Comparison of ENCODE assay signal across 8 cellular contexts in genomic region chr2:36356199-36356989, GRCh38.
DNase-seq lines count a peak whose midpoint lies in the region; ATAC-seq and TF ChIP-seq lines count a peak whose summit lies in the region.

No MANE protein-coding gene starts in this region.

- TF ChIP-seq CTCF in AG10803 (conservative IDR thresholded peaks at IDR 0.05; ENCODE audit: low read length), result no peak

- intact Hi-C loops in dendritic cell treated with granulocyte-macrophage colony-stimulating factor and Interleukin-4, amounts not matched to agents 40 ng/mL and 50 ng/mL, for 4 days (cut with micrococcal nuclease), result loop anchor here (10.0 kb wide), 1 partner anchor 428 kb away; no protein-coding TSS in a partner anchor

- H3K36me3 Mint-ChIP-seq in dendritic cell treated with granulocyte-macrophage colony-stimulating factor and Interleukin-4, amounts not matched to agents 40 ng/mL and 50 ng/mL, for 4 days (ENCODE audit: low read depth), result peaks cover 5% of the 10 kb centered on the region
- no peaks in the 10 kb centered on the region for H3K36me3 Mint-ChIP-seq in stimulated activated naive B cell treated with anti-CD40 and anti-IgM and Interleukin-4, amounts not matched to agents 10 μg/mL and 1 μg/mL and 100 μg/mL, for 72 hours

- H3K4me3 ChIP-seq in AG10803 (ENCODE audit: low read length), result peak overlapping the region; percentile 93

- H3K27me3 Mint-ChIP-seq in dendritic cell treated with granulocyte-macrophage colony-stimulating factor and Interleukin-4, amounts not matched to agents 40 ng/mL and 50 ng/mL, for 4 days, result peaks cover 55% of the 10 kb centered on the region
- peaks cover 6 to 21% of the 10 kb centered on the region in 2 donors for H3K27me3 Mint-ChIP-seq in stimulated activated naive B cell treated with anti-CD40 and anti-IgM and Interleukin-4, amounts not matched to agents 10 μg/mL and 1 μg/mL and 100 μg/mL, for 72 hours

- H3K4me3 Mint-ChIP-seq in dendritic cell treated with granulocyte-macrophage colony-stimulating factor and Interleukin-4, amounts not matched to agents 40 ng/mL and 50 ng/mL, for 4 days, result peak overlapping the region; percentile 81
- H3K4me3 Mint-ChIP-seq in stimulated activated naive B cell treated with anti-CD40 and anti-IgM and Interleukin-4, amounts not matched to agents 10 μg/mL and 1 μg/mL and 100 μg/mL, for 72 hours, result peak overlapping the region; percentile 88 to 90

- peaks cover 61% of the 10 kb centered on the region for H3K4me1 Mint-ChIP-seq in dendritic cell treated with granulocyte-macrophage colony-stimulating factor and Interleukin-4, amounts not matched to agents 40 ng/mL and 50 ng/mL, for 4 days (ENCODE audit: low read depth)
- H3K4me1 Mint-ChIP-seq in stimulated activated naive B cell treated with anti-CD40 and anti-IgM and Interleukin-4, amounts not matched to agents 10 μg/mL and 1 μg/mL and 100 μg/mL, for 72 hours, result peaks cover 41 to 49% of the 10 kb centered on the region in 2 donors

- H3K9me3 Mint-ChIP-seq in dendritic cell treated with granulocyte-macrophage colony-stimulating factor and Interleukin-4, amounts not matched to agents 40 ng/mL and 50 ng/mL, for 4 days, result no peaks in the 10 kb centered on the region
- H3K9me3 Mint-ChIP-seq in stimulated activated naive B cell treated with anti-CD40 and anti-IgM and Interleukin-4, amounts not matched to agents 10 μg/mL and 1 μg/mL and 100 μg/mL, for 72 hours, result no peaks in the 10 kb centered on the region

- DNase-seq in AG10803 (ENCODE audit: low read depth) (peak; percentile 42), UCSD-AML1 (lab: John Stamatoyannopoulos, UW; ENCODE audit: unreplicated experiment) (peak; percentile 45), medulla oblongata (ENCODE audit: extremely low spot score) (peak; percentile 22)
- peak; percentile 32 for DNase-seq in stimulated activated naive B cell treated with anti-CD40 and anti-IgM and Interleukin-4, amounts not matched to agents 10 μg/mL and 1 μg/mL and 100 μg/mL, for 72 hours

- peak; percentile 26 for ATAC-seq in GM18907 (IDR thresholded peaks at IDR 0.05; ENCODE audit: unreplicated experiment)
- ATAC-seq in HG03159 (IDR thresholded peaks at IDR 0.05; ENCODE audit: unreplicated experiment), result peak; percentile 26
- ATAC-seq in stimulated activated naive B cell treated with anti-CD40 and anti-IgM and Interleukin-4, amounts not matched to agents 10 μg/mL and 1 μg/mL and 100 μg/mL, for 72 hours (replicated peaks), result peak; percentile 33 to 39
- ATAC-seq in HG03378 (IDR thresholded peaks at IDR 0.05; ENCODE audit: unreplicated experiment), result no peak

- peak overlapping the region; percentile 82 for H3K27ac Mint-ChIP-seq in dendritic cell treated with granulocyte-macrophage colony-stimulating factor and Interleukin-4, amounts not matched to agents 40 ng/mL and 50 ng/mL, for 4 days
- H3K27ac Mint-ChIP-seq in stimulated activated naive B cell treated with anti-CD40 and anti-IgM and Interleukin-4, amounts not matched to agents 10 μg/mL and 1 μg/mL and 100 μg/mL, for 72 hours, result peak overlapping the region; percentile 88
